In genomic region chr4:16129336-16129735, GRCh38 we compare ENCODE assay signal across 20 cellular contexts. TPM values are rescaled to one million over a fixed set of nuclear protein-coding genes. Genes with fewer than 3 reads are reported as not detected.
A peak's percentile ranks its signal among the peaks of the same experiment; 100 is the strongest.
DNase-seq lines count a peak whose midpoint lies in the region; ATAC-seq and TF ChIP-seq lines count a peak whose summit lies in the region.
"Had no signal": no experiment of that assay in that cellular context is flagged by ENCODE, and none has a peak within 500 bp of the region (broad histone marks: within the 10 kb centered on the region; RNA-seq: fewer than 3 reads in every experiment).

No MANE protein-coding gene starts in this region.

- H3K4me3 Mint-ChIP-seq in stimulated activated naive CD8-positive, alpha-beta T cell treated with anti-CD3 and anti-CD28 coated beads, Interleukin-15, amount 100 ng/mL, for 72 hours, result no peak overlapping the region
- H3K4me3 Mint-ChIP-seq: activated CD8-positive, alpha-beta memory T cell treated with anti-CD3 and anti-CD28 coated beads, Interleukin-2, amount 10 ng/mL, durations not matched to agents 7 days and 5 days; CD8-positive, alpha-beta T cell had no signal

- H3K27ac Mint-ChIP-seq in stimulated activated naive CD8-positive, alpha-beta T cell treated with anti-CD3 and anti-CD28 coated beads, Interleukin-15, amount 100 ng/mL, for 72 hours, result no peak overlapping the region
- H3K27ac Mint-ChIP-seq: activated CD8-positive, alpha-beta memory T cell treated with anti-CD3 and anti-CD28 coated beads, Interleukin-2, amount 10 ng/mL, durations not matched to agents 7 days and 5 days; CD8-positive, alpha-beta T cell had no signal

- H3K27me3 Mint-ChIP-seq in stimulated activated naive CD8-positive, alpha-beta T cell treated with anti-CD3 and anti-CD28 coated beads, Interleukin-15, amount 100 ng/mL, for 72 hours, result no peaks in the 10 kb centered on the region

- peaks cover 12% of the 10 kb centered on the region for H3K4me1 Mint-ChIP-seq in stimulated activated naive CD8-positive, alpha-beta T cell treated with anti-CD3 and anti-CD28 coated beads, Interleukin-15, amount 100 ng/mL, for 72 hours
- H3K4me1 Mint-ChIP-seq: activated CD8-positive, alpha-beta memory T cell treated with anti-CD3 and anti-CD28 coated beads, Interleukin-2, amount 10 ng/mL, durations not matched to agents 7 days and 5 days had no signal

- H3K36me3 ChIP-seq in right atrium auricular region (no peaks in the 10 kb centered on the region), left ventricle myocardium inferior (no peaks in the 10 kb centered on the region)

- H3K4me3 ChIP-seq in right atrium auricular region, result no peak overlapping the region
- H3K4me3 ChIP-seq in left ventricle myocardium inferior, result no peak overlapping the region

- H3K9me3 ChIP-seq in right atrium auricular region, result no peaks in the 10 kb centered on the region
- no peaks in the 10 kb centered on the region for H3K9me3 ChIP-seq in left ventricle myocardium inferior (replicated peaks)

- DNase-seq in Right ventricle myocardium superior (no peak), right atrium auricular region (ENCODE audit: low spot score) (no peak), OCI-M1 (lab: John Stamatoyannopoulos, UW) (peak; percentile 11), left ventricle myocardium inferior (no peak), NCI-H2171 treated with DMSO at 0.1 percent for 48 hours (lab: John Stamatoyannopoulos, UW) (no peak), putamen (ENCODE audit: low spot score) (no peak)
- no peak for DNase-seq in stimulated activated naive CD8-positive, alpha-beta T cell treated with anti-CD3 and anti-CD28 coated beads, Interleukin-15, amount 100 ng/mL, for 72 hours
- DNase-seq: activated CD8-positive, alpha-beta memory T cell treated with anti-CD3 and anti-CD28 coated beads, Interleukin-2, amount 10 ng/mL, durations not matched to agents 7 days and 5 days; activated gamma-delta T cell; CD8-positive, alpha-beta T cell; GF-D8; H7; islet precursor cell; MV-4-11; NCI-H524; stimulated activated naive CD4-positive, alpha-beta T cell; T-helper 1 cell had no signal

- H3K27ac ChIP-seq in right atrium auricular region (peak overlapping the region in 1 of 2 donors; percentile 69), left ventricle myocardium inferior (replicated peaks) (peak overlapping the region; percentile 65)
- H3K27ac ChIP-seq: epithelial cell of prostate had no signal

- TF ChIP-seq CTCF in right atrium auricular region (IDR thresholded peaks at IDR 0.05), result no peak
- no peak for TF ChIP-seq CTCF in left ventricle myocardium inferior (IDR thresholded peaks at IDR 0.05; ENCODE audit: borderline replicate concordance)

- intact Hi-C loops in Right ventricle myocardium superior (cut with DNase I), result no loop called here
- intact Hi-C loops in left ventricle myocardium inferior (cut with micrococcal nuclease), result no loop called here

- H3K27me3 ChIP-seq in right atrium auricular region, result no peaks in the 10 kb centered on the region
- H3K27me3 ChIP-seq in left ventricle myocardium inferior (ENCODE audit: low read depth), result no peaks in the 10 kb centered on the region

- H3K4me1 ChIP-seq in right atrium auricular region, result peaks cover 0 to 15% of the 10 kb centered on the region in 2 donors
- H3K4me1 ChIP-seq in left ventricle myocardium inferior, result peaks cover 36% of the 10 kb centered on the region

- H3K9me3 Mint-ChIP-seq in stimulated activated naive CD8-positive, alpha-beta T cell treated with anti-CD3 and anti-CD28 coated beads, Interleukin-15, amount 100 ng/mL, for 72 hours, result peaks cover 3 to 4% of the 10 kb centered on the region in 2 donors
- H3K9me3 Mint-ChIP-seq: CD8-positive, alpha-beta T cell had no signal

- ATAC-seq in Right ventricle myocardium superior (ENCODE audit: poor library complexity) (peak; percentile 83), HG03460 (IDR thresholded peaks at IDR 0.05; ENCODE audit: unreplicated experiment) (no peak)
- no peak for ATAC-seq in stimulated activated naive CD8-positive, alpha-beta T cell treated with anti-CD3 and anti-CD28 coated beads, Interleukin-15, amount 100 ng/mL, for 72 hours
- ATAC-seq: activated CD8-positive, alpha-beta memory T cell treated with anti-CD3 and anti-CD28 coated beads, Interleukin-2, amount 10 ng/mL, durations not matched to agents 7 days and 5 days; CD8-positive, alpha-beta T cell had no signal

RNA-seq across cellular contexts. Expression of gene PROM1, which starts 45.5 kb away (rescaled TPM):
- total RNA-seq in Right ventricle myocardium superior (2.1 TPM), right atrium auricular region (1 to 10 TPM; 5.2 to 8.1 TPM), left ventricle myocardium inferior (2.9 TPM)
- total RNA-seq: activated CD8-positive, alpha-beta memory T cell treated with anti-CD3 and anti-CD28 coated beads, Interleukin-2, amount 10 ng/mL, durations not matched to agents 7 days and 5 days; CD8-positive, alpha-beta T cell; osteoblast had no signal
